ENCODE assay signal across 15 cellular contexts in the genomic region with DNA sequence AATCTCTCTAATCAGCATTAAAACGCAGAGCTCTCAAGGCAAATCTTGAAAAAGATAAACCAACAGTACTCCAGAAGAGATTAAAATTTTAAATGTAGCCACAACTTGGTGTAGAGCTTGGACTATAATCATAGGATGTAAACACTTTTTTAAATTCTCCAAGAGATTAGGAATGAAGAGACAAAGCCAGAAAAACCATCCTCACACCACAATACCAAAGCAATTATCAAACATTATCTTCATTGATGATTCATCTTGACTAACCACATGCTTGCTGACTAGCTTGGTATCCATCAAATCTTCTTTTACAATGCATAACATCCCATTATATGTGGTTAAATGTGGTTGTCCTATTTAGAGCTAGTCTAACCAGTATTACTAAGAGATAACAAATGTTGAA.
DNase-seq lines count a peak whose midpoint lies in the region; ATAC-seq and TF ChIP-seq lines count a peak whose summit lies in the region.
"Had no signal": no experiment of that assay in that cellular context is flagged by ENCODE, and none has a peak within 500 bp of the region (broad histone marks: within the 10 kb centered on the region; RNA-seq: fewer than 3 reads in every experiment).

No MANE protein-coding gene starts in this region.

- H3K79me2 ChIP-seq in fibroblast of lung (ENCODE audit: control insufficient read depth, insufficient read depth, low read length): no peaks in the 10 kb centered on the region

- H3K27ac ChIP-seq in RWPE2 (ENCODE audit: poor library complexity, severe bottlenecking): peak overlapping the region; percentile 58
- H3K27ac ChIP-seq in fibroblast of lung (ENCODE audit: insufficient read depth, low read length): no peak overlapping the region
- H3K27ac ChIP-seq in CD4-positive, alpha-beta T cell (ENCODE audit: low read depth, low read length): no peak overlapping the region
- H3K27ac ChIP-seq: cardiac muscle cell, left lung had no signal

- no peak overlapping the region for H3K4me3 Mint-ChIP-seq in CD4-positive, alpha-beta T cell
- H3K4me3 Mint-ChIP-seq: H9, nephron had no signal

- H3K27me3 Mint-ChIP-seq in CD4-positive, alpha-beta T cell: no peaks in the 10 kb centered on the region

- H3K4me1 ChIP-seq in RWPE2 (ENCODE audit: insufficient read depth, poor library complexity, severe bottlenecking) (peaks cover 14% of the 10 kb centered on the region), fibroblast of lung (ENCODE audit: control insufficient read depth, extremely low read depth, insufficient read depth, low read length) (peaks cover 5% of the 10 kb centered on the region)
- H3K4me1 ChIP-seq: left lung had no signal

- peak; percentile 95 for ATAC-seq in RWPE2 (ENCODE audit: low read depth)
- no peak for ATAC-seq in CD4-positive, alpha-beta T cell (ENCODE audit: poor library complexity)
- ATAC-seq: left lung, sciatic nerve had no signal

- H4K20me1 ChIP-seq in fibroblast of lung (ENCODE audit: control insufficient read depth, extremely low read depth, insufficient read depth, low read length): no peaks in the 10 kb centered on the region

- no peak overlapping the region for H3K27ac Mint-ChIP-seq in CD4-positive, alpha-beta T cell
- H3K27ac Mint-ChIP-seq: H9, nephron had no signal

- peak overlapping the region; percentile 10 for H3K4me2 ChIP-seq in fibroblast of lung (ENCODE audit: extremely low read depth, insufficient read depth, low read length)

- no peaks in the 10 kb centered on the region for H3K36me3 Mint-ChIP-seq in CD4-positive, alpha-beta T cell (ENCODE audit: low read depth)

- no peaks in the 10 kb centered on the region for H3K36me3 ChIP-seq in RWPE2 (ENCODE audit: low read depth)
- H3K36me3 ChIP-seq in fibroblast of lung (ENCODE audit: control insufficient read depth, insufficient read depth, low read length): no peaks in the 10 kb centered on the region
- H3K36me3 ChIP-seq: cardiac muscle cell, left lung had no signal

- H3K4me1 Mint-ChIP-seq in CD4-positive, alpha-beta T cell (ENCODE audit: low read depth): no peaks in the 10 kb centered on the region
- H3K4me1 Mint-ChIP-seq: H9 had no signal

- H3K4me3 ChIP-seq in RWPE2 (ENCODE audit: severe bottlenecking) (no peak overlapping the region), fibroblast of lung (replicated peaks in 1 of 4; ENCODE audit: control extremely low read depth in 1 of 4, insufficient read depth in 1 of 4, low read depth in 3 of 4, low read length in 4 of 4) (no peak overlapping the region), skeletal muscle cell (ENCODE audit: low read depth, low read length) (no peak overlapping the region)
- H3K4me3 ChIP-seq: cardiac muscle cell, left lung had no signal

- H3K9ac ChIP-seq in fibroblast of lung (ENCODE audit: insufficient read depth, low read length): no peak overlapping the region

- intact Hi-C loops in CD4-positive, alpha-beta T cell (cut with DNase I, micrococcal nuclease): no loop called here

- H3K27me3 ChIP-seq in RWPE2 (ENCODE audit: insufficient read depth, poor library complexity, severe bottlenecking) (no peaks in the 10 kb centered on the region), fibroblast of lung (ENCODE audit: control insufficient read depth, insufficient read depth, low read length) (no peaks in the 10 kb centered on the region)
- H3K27me3 ChIP-seq in CD4-positive, alpha-beta T cell (ENCODE audit: control insufficient read depth, insufficient read depth, low read length): no peaks in the 10 kb centered on the region
- H3K27me3 ChIP-seq: cardiac muscle cell, left lung had no signal

- TF ChIP-seq CTCF in RWPE2 (IDR thresholded peaks at IDR 0.05; ENCODE audit: poor library complexity, severe bottlenecking) (no peak), fibroblast of lung (conservative IDR thresholded peaks at IDR 0.05 in 1 of 2, IDR thresholded peaks at IDR 0.05 in 1 of 2; ENCODE audit: low read depth in 1 of 2, low read length in 2 of 2) (no peak)
- no peak for TF ChIP-seq CTCF in CD4-positive, alpha-beta T cell (IDR thresholded peaks at IDR 0.05)

- DNase-seq in ELR (ENCODE audit: low read depth) (peak; percentile 94), RWPE2 (ENCODE audit: low spot score) (no peak), fibroblast of lung (ENCODE audit: low read depth in 2 of 2) (peak; percentile 35 to 94), skeletal muscle cell (ENCODE audit: low read depth) (peak; percentile 55), NCI-H2107 (lab: John Stamatoyannopoulos, UW) (no peak), NCI-H2227 (lab: John Stamatoyannopoulos, UW; ENCODE audit: unreplicated experiment) (no peak), globus pallidus (ENCODE audit: low spot score) (no peak)
- DNase-seq in CD4-positive, alpha-beta T cell: no peak
- DNase-seq: H9; left lung; NK-92 treated with Interleukin-12 subunit alpha and Interleukin-12 subunit beta, amount 100 ng/mL, for 24 hours; stimulated activated naive CD4-positive, alpha-beta T cell had no signal

- CTCF ChIA-PET in CD4-positive, alpha-beta T cell (lab: Charles Lee): no interaction called here

- no peak overlapping the region for H2AFZ ChIP-seq in fibroblast of lung (ENCODE audit: low read length)

- no peaks in the 10 kb centered on the region for H3K9me3 ChIP-seq in RWPE2 (ENCODE audit: severe bottlenecking)
- H3K9me3 ChIP-seq in fibroblast of lung (ENCODE audit: control insufficient read depth, insufficient read depth, low read depth, low read length): no peaks in the 10 kb centered on the region
- H3K9me3 ChIP-seq in CD4-positive, alpha-beta T cell (ENCODE audit: control insufficient read depth, low read length): no peaks in the 10 kb centered on the region
- H3K9me3 ChIP-seq: left lung had no signal

- POLR2A ChIA-PET in CD4-positive, alpha-beta T cell (lab: Charles Lee): no interaction called here

- H3K9me3 Mint-ChIP-seq in CD4-positive, alpha-beta T cell: peaks cover 10% of the 10 kb centered on the region
- H3K9me3 Mint-ChIP-seq: H9, nephron had no signal

Comparison
In these comparisons a context has a peak if more than half of its experiments do, and no peak if none do; other contexts are left out.
1. DNase-seq: peak in ELR (single experiment), fibroblast of lung (2 of 2) and skeletal muscle cell (single experiment); none in RWPE2 (single experiment), NCI-H2107 (single experiment), NCI-H2227 (single experiment), globus pallidus (single experiment) and CD4-positive, alpha-beta T cell (0 of 10).